ENCODE assay signal across 8 cellular contexts in genomic region chr7:35694784-35695627, GRCh38. TPM values are rescaled to one million over a fixed set of nuclear protein-coding genes. Genes with fewer than 3 reads are reported as not detected.
DNase-seq lines count a peak whose midpoint lies in the region; ATAC-seq and TF ChIP-seq lines count a peak whose summit lies in the region.

Gene HERPUD2 (minus strand): TSS chr7:35695135. CDS start chr7:35694330, 805 bp downstream.

- H3K27ac Mint-ChIP-seq in naive B cell = peak within 1 kb of the TSS; percentile 97 to 99 (median 98)
- peak within 1 kb of the TSS; percentile 99 for H3K27ac Mint-ChIP-seq in stimulated activated effector memory CD8-positive, alpha-beta T cell treated with anti-CD3 and anti-CD28 coated beads, Interleukin-12 subunit alpha, Interleukin-12 subunit beta, amount 100 ng/mL, for 72 hours

- H3K36me3 Mint-ChIP-seq in naive B cell = peaks cover 0 to 8% of the 10 kb centered on the region in 2 donors
- H3K36me3 Mint-ChIP-seq in stimulated activated effector memory CD8-positive, alpha-beta T cell treated with anti-CD3 and anti-CD28 coated beads, Interleukin-12 subunit alpha, Interleukin-12 subunit beta, amount 100 ng/mL, for 72 hours = peaks cover 26% of the 10 kb centered on the region

- H3K4me1 Mint-ChIP-seq in naive B cell = peaks cover 53 to 65% (median 58%) of the 10 kb centered on the region in 3 donors
- peaks cover 52% of the 10 kb centered on the region for H3K4me1 Mint-ChIP-seq in stimulated activated effector memory CD8-positive, alpha-beta T cell treated with anti-CD3 and anti-CD28 coated beads, Interleukin-12 subunit alpha, Interleukin-12 subunit beta, amount 100 ng/mL, for 72 hours

- peak; percentile 1; the same call in 1 of the 2 replicates for TF ChIP-seq CTCF in LNCaP clone FGC (IDR thresholded peaks at IDR 0.05; ENCODE audit: control insufficient read depth, extremely low read depth, insufficient read depth)

- H3K4me3 Mint-ChIP-seq in naive B cell = peak within 1 kb of the TSS; percentile 91 to 98 (median 96)
- H3K4me3 Mint-ChIP-seq in stimulated activated effector memory CD8-positive, alpha-beta T cell treated with anti-CD3 and anti-CD28 coated beads, Interleukin-12 subunit alpha, Interleukin-12 subunit beta, amount 100 ng/mL, for 72 hours = peak within 1 kb of the TSS; percentile 96

- H3K9me3 Mint-ChIP-seq in naive B cell = no peaks in the 10 kb centered on the region
- H3K9me3 Mint-ChIP-seq in stimulated activated effector memory CD8-positive, alpha-beta T cell treated with anti-CD3 and anti-CD28 coated beads, Interleukin-12 subunit alpha, Interleukin-12 subunit beta, amount 100 ng/mL, for 72 hours = no peaks in the 10 kb centered on the region

- DNase-seq in EL (peak; percentile 89), H4 (ENCODE audit: low spot score) (peak; percentile 95), LNCaP clone FGC (ENCODE audit: low read depth) (peak; percentile 75), RPMI8226 (peak; percentile 94), fibroblast of gingiva (ENCODE audit: low read depth) (peak; percentile 88), naive B cell (peak; percentile 91)
- DNase-seq in activated T-helper 1 cell treated with anti-CD3 and anti-CD28 coated beads, Interleukin-2, amount 50 U/mL, for 16 hours (ENCODE audit: low read depth in 1 of 2, low spot score in 1 of 2) = peak; percentile 80 to 87
- DNase-seq in stimulated activated effector memory CD8-positive, alpha-beta T cell treated with anti-CD3 and anti-CD28 coated beads, Interleukin-12 subunit alpha, Interleukin-12 subunit beta, amount 100 ng/mL, for 72 hours (ENCODE audit: low spot score in 2 of 2) = peak; percentile 76 to 95

- peak within 1 kb of the TSS; percentile 98 for H3K4me3 ChIP-seq in LNCaP clone FGC (ENCODE audit: low read depth, low read length)

- no peaks in the 10 kb centered on the region for H3K27me3 Mint-ChIP-seq in naive B cell

- ATAC-seq in naive B cell (ENCODE audit: low read depth in 2 of 2) = peak; percentile 93 to 95
- ATAC-seq in stimulated activated effector memory CD8-positive, alpha-beta T cell treated with anti-CD3 and anti-CD28 coated beads, Interleukin-12 subunit alpha, Interleukin-12 subunit beta, amount 100 ng/mL, for 72 hours = peak; percentile 89

RNA-seq across cellular contexts. Expression of gene HERPUD2, which starts in this region (rescaled TPM):
- 19.2 and 39.3 TPM in 2 replicates for total RNA-seq in H4 (2014; rRNA removed; shearing (Covaris generic))
- 10 to 100 TPM; 52.7 to 78.0 (median 63.2) TPM for polyA plus RNA-seq in naive B cell (ENCODE audit: low read depth in 6 of 6)

Comparison
In these comparisons a context has a peak if more than half of its experiments do, and no peak if none do; other contexts are left out.
1. Peak in every context shown above with its lines: DNase-seq, ATAC-seq and H3K4me3 ChIP-seq.